Comparison of ENCODE assay signal across 8 cellular contexts in genomic region chr1:54052934-54053744, GRCh38. TPM values are rescaled to one million over a fixed set of nuclear protein-coding genes. Genes with fewer than 3 reads are reported as not detected.
DNase-seq lines count a peak whose midpoint lies in the region; ATAC-seq and TF ChIP-seq lines count a peak whose summit lies in the region.

Gene TCEANC2, plus strand, starts transcription at chr1:54053608. Its CDS starts 815 bp downstream, at chr1:54054423.
A gene with protein sequence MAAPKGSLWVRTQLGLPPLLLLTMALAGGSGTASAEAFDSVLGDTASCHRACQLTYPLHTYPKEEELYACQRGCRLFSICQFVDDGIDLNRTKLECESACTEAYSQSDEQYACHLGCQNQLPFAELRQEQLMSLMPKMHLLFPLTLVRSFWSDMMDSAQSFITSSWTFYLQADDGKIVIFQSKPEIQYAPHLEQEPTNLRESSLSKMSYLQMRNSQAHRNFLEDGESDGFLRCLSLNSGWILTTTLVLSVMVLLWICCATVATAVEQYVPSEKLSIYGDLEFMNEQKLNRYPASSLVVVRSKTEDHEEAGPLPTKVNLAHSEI (minus strand): TSS chr1:54053204. CDS start chr1:54053188, 16 bp downstream.

- peak within 1 kb of the TSS; percentile 98 for H3K4me3 ChIP-seq in CD4-positive, CD25-positive, alpha-beta regulatory T cell (ENCODE audit: low read depth, low read length)
- H3K4me3 ChIP-seq in dorsolateral prefrontal cortex (peak within 1 kb of the TSS; percentile 71 to 100 (median 95)), right lobe of liver (peak within 1 kb of the TSS; percentile 77 to 95 (median 77))

- TF ChIP-seq POLR2A in right lobe of liver (IDR thresholded peaks at IDR 0.05), result peak; percentile 61

- no peaks in the 10 kb centered on the region for H3K27me3 Mint-ChIP-seq in CD4-positive, CD25-positive, alpha-beta regulatory T cell

- TF ChIP-seq CTCF in dorsolateral prefrontal cortex (IDR thresholded peaks at IDR 0.05 in 54 of 56, conservative IDR thresholded peaks at IDR 0.05 in 2 of 56; ENCODE audit: low read depth in 1 of 56, partially characterized antibody in 56 of 56) (peak in 30 of 56 donors; percentile 4 to 57 (median 29)), right lobe of liver (IDR thresholded peaks at IDR 0.05) (peak in 2 of 4 donors; percentile 7)

- 0% methylated on average over 18 of the region's 59 CpGs for WGBS in right lobe of liver (ENCODE audit: insufficient coverage, low coverage, low lambda C conversion rate, missing lambda C conversion rate)

- H3K9me3 ChIP-seq in CD4-positive, CD25-positive, alpha-beta regulatory T cell (ENCODE audit: control insufficient read depth in 2 of 2, low read length in 2 of 2), result no peaks in the 10 kb centered on the region
- no peaks in the 10 kb centered on the region for H3K9me3 ChIP-seq in right lobe of liver

- no peak within 1 kb of the TSS for H3K4me3 Mint-ChIP-seq in CD4-positive, CD25-positive, alpha-beta regulatory T cell

- H3K27ac Mint-ChIP-seq in CD4-positive, CD25-positive, alpha-beta regulatory T cell, result no peak within 1 kb of the TSS

- peaks cover 10% of the 10 kb centered on the region for H3K36me3 ChIP-seq in CD4-positive, CD25-positive, alpha-beta regulatory T cell (ENCODE audit: control insufficient read depth, insufficient read depth, low read length)
- no peaks in the 10 kb centered on the region for H3K36me3 ChIP-seq in right lobe of liver

- ATAC-seq in CD4-positive, CD25-positive, alpha-beta regulatory T cell (ENCODE audit: low read depth in 2 of 2), result peak; percentile 94 to 95
- ATAC-seq in GM19438 (IDR thresholded peaks at IDR 0.05; ENCODE audit: low read depth, unreplicated experiment) (peak; percentile 93), HG03571 (IDR thresholded peaks at IDR 0.05; ENCODE audit: unreplicated experiment) (peak; percentile 94), right lobe of liver (peak; percentile 92 to 98 (median 96))

- H3K4me1 ChIP-seq in CD4-positive, CD25-positive, alpha-beta regulatory T cell (ENCODE audit: control insufficient read depth, insufficient read depth, low read length, poor library complexity, severe bottlenecking), result peaks cover 64% of the 10 kb centered on the region
- H3K4me1 ChIP-seq in right lobe of liver, result peaks cover 0 to 24% (median 7%) of the 10 kb centered on the region in 4 donors

- DNase-seq in CD4-positive, CD25-positive, alpha-beta regulatory T cell, result peak; percentile 96 to 100 (median 98)
- DNase-seq in NCI-H82 (lab: John Stamatoyannopoulos, UW) (peak; percentile 100), dorsolateral prefrontal cortex (peak; percentile 94 to 99 (median 98)), right lobe of liver (peak; percentile 98 to 99 (median 99))
- DNase-seq in activated CD4-positive, alpha-beta T cell treated with anti-CD3 and anti-CD28 coated beads, Interleukin-2, amount 50 U/mL, for 48 hours, result peak; percentile 96 to 97
- DNase-seq in stimulated activated CD4-positive, alpha-beta T cell treated with anti-CD3 and anti-CD28 coated beads, Interleukin-4, amount 100 ng/mL, for 4 hours, result peak; percentile 91 to 99

- H3K4me1 Mint-ChIP-seq in CD4-positive, CD25-positive, alpha-beta regulatory T cell, result peaks cover 7 to 59% (median 41%) of the 10 kb centered on the region in 4 donors

- H3K27ac ChIP-seq in CD4-positive, CD25-positive, alpha-beta regulatory T cell (ENCODE audit: insufficient read depth, low read length, poor library complexity, severe bottlenecking), result peak within 1 kb of the TSS; percentile 93
- peak within 1 kb of the TSS; percentile 82 to 99 (median 96) for H3K27ac ChIP-seq in dorsolateral prefrontal cortex
- peak within 1 kb of the TSS; percentile 93 to 95 (median 94) for H3K27ac ChIP-seq in right lobe of liver

- intact Hi-C loops in dorsolateral prefrontal cortex (cut with DNase I), result loop anchor here (1.0 to 10.0 kb wide), 8 partner anchors 106 to 818 kb away; partner anchors contain the start of genes LRRC42 (in 2 of the 2), NDC1 (in 2 of the 2), DIO1 (in 1 of the 2) and IFT25 (in 1 of the 2)
- intact Hi-C loops in right lobe of liver (cut with DNase I), result no loop called here

- no peaks in the 10 kb centered on the region for H3K9me3 Mint-ChIP-seq in CD4-positive, CD25-positive, alpha-beta regulatory T cell

- peaks cover 23% of the 10 kb centered on the region for H3K36me3 Mint-ChIP-seq in CD4-positive, CD25-positive, alpha-beta regulatory T cell

- H3K27me3 ChIP-seq in CD4-positive, CD25-positive, alpha-beta regulatory T cell (ENCODE audit: control insufficient read depth, insufficient read depth, low read length), result no peaks in the 10 kb centered on the region
- no peaks in the 10 kb centered on the region for H3K27me3 ChIP-seq in dorsolateral prefrontal cortex
- H3K27me3 ChIP-seq in right lobe of liver, result no peaks in the 10 kb centered on the region

RNA-seq across cellular contexts. Expression of gene TCEANC2, which starts in this region (rescaled TPM):
- 8.4 TPM for total RNA-seq in CD4-positive, CD25-positive, alpha-beta regulatory T cell
- 1 to 10 TPM; 3.6 to 6.9 (median 6.2) TPM for polyA plus RNA-seq in CD4-positive, CD25-positive, alpha-beta regulatory T cell
- total RNA-seq in dorsolateral prefrontal cortex (10 to 100 TPM in 29 of 120 experiments, 1 to 10 TPM in 91; 5.2 to 16.1 (median 8.6) TPM), right lobe of liver (1 to 10 TPM; 1.2 to 2.9 (median 1.8) TPM)

RNA-seq across cellular contexts. Expression of the second gene that starts in this region (rescaled TPM):
- total RNA-seq in CD4-positive, CD25-positive, alpha-beta regulatory T cell, result 180 TPM
- polyA plus RNA-seq in CD4-positive, CD25-positive, alpha-beta regulatory T cell, result 100 to 1,000 TPM; 605 to 863 (median 688) TPM
- total RNA-seq in dorsolateral prefrontal cortex (100 to 1,000 TPM; 155 to 435 (median 269) TPM), right lobe of liver (100 to 1,000 TPM; 133 to 379 (median 280) TPM)

Comparison
In these comparisons a context has a peak if more than half of its experiments do, and no peak if none do; other contexts are left out.
1. Peak in every context shown above with its lines: DNase-seq, ATAC-seq, H3K4me3 ChIP-seq and H3K27ac ChIP-seq.
2. intact Hi-C loops: an anchor here in dorsolateral prefrontal cortex (1.0 to 10.0 kb wide); none called in right lobe of liver.